In the genomic region with DNA sequence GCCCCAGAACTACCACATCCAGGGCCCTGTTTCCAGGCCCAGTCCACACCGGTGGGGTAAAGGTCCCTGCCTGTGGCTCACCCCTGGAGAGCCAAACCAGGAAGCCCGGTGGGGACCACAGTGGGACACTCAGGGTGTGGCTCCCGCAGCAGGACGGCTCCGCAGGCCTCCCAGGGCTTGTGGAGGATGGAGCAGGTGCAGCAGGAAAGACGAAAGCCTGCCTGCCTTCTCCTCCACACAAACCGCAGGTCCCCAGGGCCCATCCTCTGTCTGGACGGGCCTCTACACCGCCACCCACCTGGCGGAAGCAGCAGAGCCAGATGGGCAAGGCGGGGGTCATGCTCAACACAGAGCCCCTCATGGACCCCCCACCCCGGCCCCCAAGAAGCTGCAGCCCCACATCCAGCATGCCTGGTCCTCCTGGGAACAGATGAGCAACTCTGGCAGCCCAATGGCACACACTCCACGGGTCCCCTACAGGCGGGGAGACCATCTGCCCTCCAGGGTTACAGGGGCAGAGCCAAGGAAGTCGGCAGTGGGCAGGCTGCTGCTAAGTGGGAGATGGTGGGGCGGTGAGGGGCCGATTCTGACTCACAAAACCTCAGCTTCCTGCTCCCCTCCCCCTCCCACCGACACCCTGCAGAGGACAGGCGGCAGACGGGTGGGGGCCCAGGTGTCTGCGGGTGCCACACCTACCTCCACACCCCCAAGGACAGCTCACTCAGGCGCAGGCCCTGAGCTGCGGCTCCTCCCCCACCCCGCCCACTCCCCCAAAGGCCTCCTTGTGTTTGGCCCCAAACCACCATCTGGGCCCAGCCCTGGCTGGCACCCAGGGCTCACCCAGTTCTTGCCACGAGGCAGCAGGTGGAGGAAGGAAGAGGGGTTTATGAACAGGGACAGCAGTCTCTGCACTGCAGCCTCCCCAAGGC, we compare ENCODE assay signal across 9 cellular contexts.
DNase-seq lines count a peak whose midpoint lies in the region; ATAC-seq and FAIRE-seq lines count a peak whose summit lies in the region.
"Had no signal": no experiment of that assay in that cellular context is flagged by ENCODE, and none has a peak within 500 bp of the region (broad histone marks: within the 10 kb centered on the region; RNA-seq: fewer than 3 reads in every experiment).

No MANE protein-coding gene starts in this region.

- H3K27ac Mint-ChIP-seq in activated naive CD4-positive, alpha-beta T cell treated with anti-CD3 and anti-CD28 coated beads, Interleukin-2, amount 10 ng/mL, durations not matched to agents 7 days and 5 days, result peak overlapping the region; percentile 95

- no peaks in the 10 kb centered on the region for H3K27me3 Mint-ChIP-seq in activated naive CD4-positive, alpha-beta T cell treated with anti-CD3 and anti-CD28 coated beads, Interleukin-2, amount 10 ng/mL, durations not matched to agents 7 days and 5 days

- H3K4me3 Mint-ChIP-seq in activated naive CD4-positive, alpha-beta T cell treated with anti-CD3 and anti-CD28 coated beads, Interleukin-2, amount 10 ng/mL, durations not matched to agents 7 days and 5 days, result peak overlapping the region; percentile 69

- peak; percentile 31 for ATAC-seq in GM21367 (IDR thresholded peaks at IDR 0.05; ENCODE audit: unreplicated experiment)

- peaks cover 33% of the 10 kb centered on the region for H3K36me3 Mint-ChIP-seq in activated naive CD4-positive, alpha-beta T cell treated with anti-CD3 and anti-CD28 coated beads, Interleukin-2, amount 10 ng/mL, durations not matched to agents 7 days and 5 days

- no peaks in the 10 kb centered on the region for H3K27me3 ChIP-seq in layer of hippocampus (ENCODE audit: control insufficient read depth, insufficient read depth, low read length)

- peaks cover 75% of the 10 kb centered on the region for H3K4me1 Mint-ChIP-seq in activated naive CD4-positive, alpha-beta T cell treated with anti-CD3 and anti-CD28 coated beads, Interleukin-2, amount 10 ng/mL, durations not matched to agents 7 days and 5 days

- DNase-seq in DMS153 treated with DMSO at 0.1 percent for 48 hours (lab: John Stamatoyannopoulos, UW; ENCODE audit: unreplicated experiment) (peak; percentile 59), HTR-8/SVneo (ENCODE audit: insufficient read length, low spot score) (peak; percentile 51), SKM-1 (lab: John Stamatoyannopoulos, UW; ENCODE audit: unreplicated experiment) (peak; percentile 47), NCI-H774 (lab: John Stamatoyannopoulos, UW) (no peak)
- DNase-seq in activated naive CD4-positive, alpha-beta T cell treated with anti-CD3 and anti-CD28 coated beads, Interleukin-2, amount 10 ng/mL, durations not matched to agents 7 days and 5 days, result peak; percentile 99
- peak; percentile 87 for DNase-seq in stimulated activated CD8-positive, alpha-beta memory T cell treated with anti-CD3 and anti-CD28 coated beads, Interleukin-7, amount 100 ng/mL, for 24 hours (ENCODE audit: low read depth)

- peak overlapping the region; percentile 75 for H3K27ac ChIP-seq in layer of hippocampus (ENCODE audit: low read depth, low read length)
- H3K27ac ChIP-seq: thoracic aorta had no signal

- FAIRE-seq in HTR-8/SVneo (lab: Jason Lieb, UNC), result peak; percentile 49

- no peaks in the 10 kb centered on the region for H3K9me3 Mint-ChIP-seq in activated naive CD4-positive, alpha-beta T cell treated with anti-CD3 and anti-CD28 coated beads, Interleukin-2, amount 10 ng/mL, durations not matched to agents 7 days and 5 days

- CTCF ChIA-PET in activated naive CD4-positive, alpha-beta T cell treated with anti-CD3 and anti-CD28 coated beads, Interleukin-2, amount 10 ng/mL, durations not matched to agents 7 days and 5 days (lab: Charles Lee), result interaction anchor here (0.9 to 2.8 kb wide), 5 partner anchors 8 to 151 kb away, joined by 3 to 21 read pairs (median 4); no protein-coding TSS in a partner anchor
